21 cellular contexts compared by ENCODE assay signal in genomic region chr17:61385869-61386245, GRCh38. TPM values are rescaled to one million over a fixed set of nuclear protein-coding genes. Genes with fewer than 3 reads are reported as not detected.
"Had no signal": no experiment of that assay in that cellular context is flagged by ENCODE, and none has a peak within 500 bp of the region (broad histone marks: within the 10 kb centered on the region; RNA-seq: fewer than 3 reads in every experiment).

No MANE protein-coding gene starts in this region.

- DNase-seq: activated naive CD4-positive, alpha-beta T cell treated with Interleukin-2 at 50 U/mL for 16 hours; anterior cingulate cortex; brain microvascular endothelial cell; cerebellar nuclear complex; effector CD8-positive, alpha-beta T cell; hippocampal formation; left ventricle myocardium superior; mesendoderm; natural killer cell; nucleus accumbens; stimulated activated CD4-positive, alpha-beta T cell treated with anti-CD3 and anti-CD28 coated beads, Interleukin-4, amount 100 ng/mL, for 4 hours; stimulated activated CD8-positive, alpha-beta memory T cell treated with anti-CD3 and anti-CD28 coated beads, Interleukin-4, amount 100 ng/mL, for 48 hours; stimulated activated naive CD8-positive, alpha-beta T cell treated with anti-CD3 and anti-CD28 coated beads, Interleukin-15, Interleukin-2, amounts not matched to agents 100 U/mL and 50 U/mL, for 24 hours; SW 1271; transverse colon had no signal

- ATAC-seq: left ventricle myocardium superior; natural killer cell; stimulated activated naive CD8-positive, alpha-beta T cell treated with anti-CD3 and anti-CD28 coated beads, Interleukin-15, Interleukin-2, amounts not matched to agents 100 U/mL and 50 U/mL, for 24 hours had no signal

- H3K36me3 Mint-ChIP-seq: natural killer cell had no signal

- H3K9me3 ChIP-seq: right atrium auricular region, transverse colon had no signal

- H3K4me3 ChIP-seq: right atrium auricular region, skin epidermis, transverse colon had no signal

- H3K36me3 ChIP-seq: brain microvascular endothelial cell, right atrium auricular region, transverse colon had no signal

- H3K27ac ChIP-seq: brain microvascular endothelial cell, epithelial cell of prostate, right atrium auricular region, skin epidermis, transverse colon had no signal

- H3K27me3 ChIP-seq: brain microvascular endothelial cell, right atrium auricular region had no signal

- H3K27ac Mint-ChIP-seq: natural killer cell; progenitor cell of endocrine pancreas; T-helper 2 cell treated with Interferon-gamma antibody and Interleukin-4, amounts not matched to agents 5 μg/mL and 100 μg/mL, for 36 hours had no signal

- H3K9me3 Mint-ChIP-seq: natural killer cell; T-helper 2 cell treated with Interferon-gamma antibody and Interleukin-4, amounts not matched to agents 5 μg/mL and 100 μg/mL, for 36 hours had no signal

- H3K4me3 Mint-ChIP-seq: natural killer cell; T-helper 2 cell treated with Interferon-gamma antibody and Interleukin-4, amounts not matched to agents 5 μg/mL and 100 μg/mL, for 36 hours had no signal

RNA-seq across cellular contexts. Expression of gene TBX2, which starts 13.8 kb away (rescaled TPM):
- total RNA-seq: activated CD8-positive, alpha-beta memory T cell treated with anti-CD3 and anti-CD28 coated beads for 36 hours had no signal
